Comparison of ENCODE assay signal across 20 cellular contexts in genomic region chr10:124217906-124218769, GRCh38.
DNase-seq lines count a peak whose midpoint lies in the region; ATAC-seq and TF ChIP-seq lines count a peak whose summit lies in the region.
"Had no signal": no experiment of that assay in that cellular context is flagged by ENCODE, and none has a peak within 500 bp of the region (broad histone marks: within the 10 kb centered on the region; RNA-seq: fewer than 3 reads in every experiment).

No MANE protein-coding gene starts in this region.

- no peaks in the 10 kb centered on the region for H3K9me2 ChIP-seq in HCT116 (ENCODE audit: insufficient read depth)

- H3K36me3 ChIP-seq in HCT116 (ENCODE audit: control insufficient read depth in 1 of 2, insufficient read depth in 2 of 2, low read length in 2 of 2) (no peaks in the 10 kb centered on the region), WERI-Rb-1 (no peaks in the 10 kb centered on the region), iPS DF 6.9 (ENCODE audit: control insufficient read depth, insufficient read depth, low read length) (no peaks in the 10 kb centered on the region)
- H3K36me3 ChIP-seq: neutrophil, right lobe of liver, SJCRH30, suprapubic skin had no signal

- TF ChIP-seq RAD21 in HCT116 (IDR thresholded peaks at IDR 0.05; ENCODE audit: low read depth) = peak; percentile 82

- H3K27ac ChIP-seq in 22Rv1 (no peak overlapping the region), HCT116 (ENCODE audit: low read depth, low read length) (no peak overlapping the region), WERI-Rb-1 (no peak overlapping the region), iPS DF 6.9 (ENCODE audit: low read length) (no peak overlapping the region)
- H3K27ac ChIP-seq: neutrophil, right lobe of liver, SJCRH30, suprapubic skin had no signal

- no peaks in the 10 kb centered on the region for H3K79me2 ChIP-seq in HCT116 (ENCODE audit: insufficient read depth, low read length)

- no peaks in the 10 kb centered on the region for H3K9me3 ChIP-seq in HCT116 (ENCODE audit: control insufficient read depth in 1 of 2, insufficient read depth in 1 of 2, low read depth in 1 of 2, low read length in 2 of 2)
- H3K9me3 ChIP-seq in WERI-Rb-1 (ENCODE audit: severe bottlenecking) = no peaks in the 10 kb centered on the region
- no peaks in the 10 kb centered on the region for H3K9me3 ChIP-seq in iPS DF 6.9 (ENCODE audit: control insufficient read depth, insufficient read depth, low read length)
- H3K9me3 ChIP-seq: neutrophil, right lobe of liver, SJCRH30, suprapubic skin had no signal

- peak; percentile 10 for DNase-seq in HCT116 (ENCODE audit: low read depth, low spot score)
- DNase-seq in WERI-Rb-1 = peak; percentile 53
- peak; percentile 20 for DNase-seq in iPS DF 6.9 (ENCODE audit: low read depth, low spot score)
- DNase-seq in stimulated activated naive CD4-positive, alpha-beta T cell (lab: John Stamatoyannopoulos, UW) = no peak
- no peak for DNase-seq in activated CD4-positive, CD25-positive, alpha-beta regulatory T cell (lab: John Stamatoyannopoulos, UW)
- DNase-seq: activated naive CD4-positive, alpha-beta T cell treated with anti-CD3 and anti-CD28 coated beads, Interleukin-2, amount 10 ng/mL, durations not matched to agents 7 days and 5 days; activated T-cell treated with anti-CD3 and anti-CD28 coated beads for 4 hours; cortex of kidney; erythroblast; GDM1; MM.1S; stimulated activated CD4-positive, alpha-beta T cell treated with anti-CD3 and anti-CD28 coated beads, Interleukin-2, amount 100 ng/mL, for 24 hours; T-helper 2 cell had no signal

- WGBS in iPS DF 6.9 (ENCODE audit: insufficient coverage, insufficient read length) = no CpG with 5 or more reads among the region's 11 CpGs

- H3K27me3 ChIP-seq in HCT116 (ENCODE audit: insufficient read depth, low read length) (peaks cover 12% of the 10 kb centered on the region; the same call in 1 of the 2 replicates), WERI-Rb-1 (ENCODE audit: insufficient read depth, low read depth, severe bottlenecking) (no peaks in the 10 kb centered on the region), iPS DF 6.9 (ENCODE audit: control insufficient read depth, insufficient read depth, low read length) (no peaks in the 10 kb centered on the region)
- H3K27me3 ChIP-seq: right lobe of liver, SJCRH30 had no signal

- BruUV-seq in HCT116 (replicated peaks; lab: Mats Ljungman, UMichigan) = no TSS peak

- H3K9ac ChIP-seq in HCT116 (ENCODE audit: low read length) = no peak overlapping the region

- peak; percentile 14; the same call in 1 of the 2 replicates for TF ChIP-seq CTCF in 22Rv1 (IDR thresholded peaks at IDR 0.05)
- TF ChIP-seq CTCF in HCT116 (IDR thresholded peaks at IDR 0.05 in 2 of 3, conservative IDR thresholded peaks at IDR 0.05 in 1 of 3; ENCODE audit: borderline replicate concordance in 1 of 3, insufficient read depth in 1 of 3, low read depth in 2 of 3, low read length in 2 of 3) = peak; percentile 56 to 68 (median 63); a peak in 5 of 6 replicates
- peak; percentile 58; the same call in 1 of the 2 replicates for TF ChIP-seq CTCF in WERI-Rb-1 (IDR thresholded peaks at IDR 0.05; ENCODE audit: low read depth, low read length)

- H3K4me2 ChIP-seq in HCT116 (ENCODE audit: low read length) = no peak overlapping the region

- ATAC-seq in HCT116 (peak; percentile 85), HG02759 (IDR thresholded peaks at IDR 0.05; ENCODE audit: unreplicated experiment) (no peak), GM21381 (IDR thresholded peaks at IDR 0.05; ENCODE audit: unreplicated experiment) (no peak)
- ATAC-seq: right lobe of liver had no signal

- CTCF ChIA-PET in HCT116 (lab: Charles Lee) = interaction anchor here (1.0 to 1.8 kb wide), 6 partner anchors 10 to 223 kb away, joined by 3 to 25 read pairs (median 5); no protein-coding TSS in a partner anchor

- RAD21 ChIA-PET in HCT116 (lab: Charles Lee; ENCODE audit: low non-redundant PET in 1 of 2, low total read pairs in 2 of 2, uncharacterized antibody in 2 of 2, unreplicated experiment in 2 of 2) = interaction anchor here (0.7 to 1.7 kb wide), 5 partner anchors 62 to 224 kb away, joined by 3 to 6 read pairs (median 3); no protein-coding TSS in a partner anchor

- POLR2A ChIA-PET in HCT116 (lab: Charles Lee) = interaction anchor here (1.0 kb wide), 1 partner anchor 25 kb away, joined by 3 read pairs; no protein-coding TSS in a partner anchor

- H4K20me1 ChIP-seq in HCT116 (ENCODE audit: insufficient read depth) = no peaks in the 10 kb centered on the region

- no peak overlapping the region for H3K4me3 ChIP-seq in HCT116 (replicated peaks in 1 of 2; ENCODE audit: low read depth in 1 of 2, low read length in 2 of 2)
- no peak overlapping the region for H3K4me3 ChIP-seq in WERI-Rb-1 (ENCODE audit: low read depth, low read length)
- H3K4me3 ChIP-seq in iPS DF 6.9 (ENCODE audit: low read length) = no peak overlapping the region
- H3K4me3 ChIP-seq: right lobe of liver, SJCRH30, suprapubic skin had no signal

- H3K4me1 ChIP-seq in HCT116 (ENCODE audit: control insufficient read depth in 1 of 2, insufficient read depth in 2 of 2, low read length in 2 of 2) = no peaks in the 10 kb centered on the region
- no peaks in the 10 kb centered on the region for H3K4me1 ChIP-seq in iPS DF 6.9 (ENCODE audit: control insufficient read depth, insufficient read depth, low read length)
- H3K4me1 ChIP-seq: right lobe of liver had no signal

- TF ChIP-seq POLR2A in HCT116 (IDR thresholded peaks at IDR 0.05; ENCODE audit: borderline replicate concordance, extremely low read depth, insufficient read depth, insufficient read length) = no peak

- intact Hi-C loops in HCT116 (cut with micrococcal nuclease) = loop anchor here (1.0 kb wide), 1 partner anchor 224 kb away; no protein-coding TSS in a partner anchor

- H2AFZ ChIP-seq in HCT116 (ENCODE audit: low read depth, low read length, poor library complexity, severe bottlenecking) = no peak overlapping the region

TF ChIP-seq in HCT116, 20 proteins besides CTCF, POLR2A, EP300 and RAD21:
- TF ChIP-seq TCF7L2 (IDR thresholded peaks at IDR 0.05; ENCODE audit: borderline replicate concordance, extremely low read depth, insufficient read depth, insufficient read length) = no peak
- no peak for TF ChIP-seq SRF (IDR thresholded peaks at IDR 0.05; ENCODE audit: low read depth)
- no peak for TF ChIP-seq EZH2 (IDR thresholded peaks at IDR 0.05)
- no peak for TF ChIP-seq REST (IDR thresholded peaks at IDR 0.05; ENCODE audit: low read depth)
- TF ChIP-seq EGR1 (IDR thresholded peaks at IDR 0.05; ENCODE audit: low read depth) = no peak
- no peak for TF ChIP-seq ATF3 (IDR thresholded peaks at IDR 0.05)
- no peak for TF ChIP-seq SIN3A (IDR thresholded peaks at IDR 0.05; ENCODE audit: low read depth)
- no peak for TF ChIP-seq ELF1 (IDR thresholded peaks at IDR 0.05; ENCODE audit: borderline replicate concordance, low read depth)
- TF ChIP-seq JUND (IDR thresholded peaks at IDR 0.05) = no peak

Comparison
In these comparisons a context has a peak if more than half of its experiments do, and no peak if none do; other contexts are left out.
1. DNase-seq: peak in HCT116 (single experiment), WERI-Rb-1 (single experiment) and iPS DF 6.9 (single experiment); none in stimulated activated naive CD4-positive, alpha-beta T cell (0 of 6) and activated CD4-positive, CD25-positive, alpha-beta regulatory T cell (0 of 4).
2. Peak in every context shown above with its lines, with median percentiles within 50 percentile points of each other: CTCF ChIP-seq.